ENCODE assay signal across 19 cellular contexts in genomic region chr4:63620271-63620670, GRCh38.
DNase-seq lines count a peak whose midpoint lies in the region; ATAC-seq lines count a peak whose summit lies in the region.
"Had no signal": no experiment of that assay in that cellular context is flagged by ENCODE, and none has a peak within 500 bp of the region (broad histone marks: within the 10 kb centered on the region; RNA-seq: fewer than 3 reads in every experiment).

No MANE protein-coding gene starts in this region.

- no peaks in the 10 kb centered on the region for H3K36me3 ChIP-seq in neuronal stem cell (replicated peaks in 1 of 2; ENCODE audit: control insufficient read depth in 2 of 2, insufficient read depth in 2 of 2, low read length in 2 of 2)
- H3K36me3 ChIP-seq: gastroesophageal sphincter, pancreas, sigmoid colon had no signal

- ATAC-seq in GM19455 (IDR thresholded peaks at IDR 0.05; ENCODE audit: unreplicated experiment): no peak
- ATAC-seq: activated naive CD4-positive, alpha-beta T cell treated with anti-CD3 and anti-CD28 coated beads, Interleukin-2, amount 50 U/mL, for 72 hours; gastroesophageal sphincter; stimulated activated naive CD8-positive, alpha-beta T cell treated with anti-CD3 and anti-CD28 coated beads, Interleukin-15, amount 100 ng/mL, for 72 hours had no signal

- H4K8ac ChIP-seq in neuronal stem cell (ENCODE audit: low read depth, low read length): no peak overlapping the region

- no peak overlapping the region for H3K4me2 ChIP-seq in neuronal stem cell (ENCODE audit: insufficient read depth, low read length, poor library complexity, severe bottlenecking)

- H2AK5ac ChIP-seq in neuronal stem cell (ENCODE audit: low read depth, low read length): no peak overlapping the region

- no peak overlapping the region for H2BK5ac ChIP-seq in neuronal stem cell (ENCODE audit: low read length)

- no peak overlapping the region for H4K91ac ChIP-seq in neuronal stem cell (ENCODE audit: low read depth, low read length, poor library complexity)

- H2BK12ac ChIP-seq in neuronal stem cell (ENCODE audit: low read length): no peak overlapping the region

- no peaks in the 10 kb centered on the region for H3K4me1 ChIP-seq in neuronal stem cell (ENCODE audit: control insufficient read depth in 2 of 2, insufficient read depth in 1 of 2, low read depth in 1 of 2, low read length in 2 of 2)
- H3K4me1 ChIP-seq: breast epithelium, gastroesophageal sphincter, pancreas, sigmoid colon had no signal

- no peaks in the 10 kb centered on the region for H3K27me3 ChIP-seq in neuronal stem cell (ENCODE audit: control insufficient read depth in 3 of 3, insufficient read depth in 3 of 3, low read depth in 1 of 3, low read length in 3 of 3)
- H3K27me3 ChIP-seq: breast epithelium, gastroesophageal sphincter, pancreas, sigmoid colon had no signal

- no peak overlapping the region for H3K9ac ChIP-seq in neuronal stem cell (ENCODE audit: low read depth, low read length, poor library complexity)

- H3K23ac ChIP-seq in neuronal stem cell (ENCODE audit: low read depth, low read length, poor library complexity): no peak overlapping the region

- no peak overlapping the region for H3K27ac ChIP-seq in neuronal stem cell (replicated peaks; ENCODE audit: low read length)
- H3K27ac ChIP-seq: breast epithelium, C4-2B, gastroesophageal sphincter, pancreas, sigmoid colon had no signal

- no peaks in the 10 kb centered on the region for H3K9me3 ChIP-seq in neuronal stem cell (replicated peaks in 1 of 2; ENCODE audit: control insufficient read depth in 2 of 2, insufficient read depth in 1 of 2, low read depth in 1 of 2, low read length in 2 of 2)
- H3K9me3 ChIP-seq: breast epithelium, gastroesophageal sphincter, pancreas, sigmoid colon had no signal

- no peak overlapping the region for H2BK15ac ChIP-seq in neuronal stem cell (ENCODE audit: low read length)

- no peak overlapping the region for H3K18ac ChIP-seq in neuronal stem cell (ENCODE audit: low read length)

- H3K4ac ChIP-seq in neuronal stem cell (ENCODE audit: low read length): no peak overlapping the region

- H2BK120ac ChIP-seq in neuronal stem cell (ENCODE audit: low read depth, low read length): no peak overlapping the region

- no peak overlapping the region for H3K14ac ChIP-seq in neuronal stem cell (ENCODE audit: low read length)

- peak overlapping the region in 1 of 2 donors; percentile 26 for H3K4me3 ChIP-seq in neuronal stem cell (ENCODE audit: low read length in 2 of 2)
- H3K4me3 ChIP-seq: breast epithelium, gastroesophageal sphincter, pancreas, sigmoid colon had no signal

- no CpG with 5 or more reads among the region's 2 CpGs for WGBS in neuronal stem cell (ENCODE audit: extremely low coverage in 2 of 2, insufficient read length in 2 of 2, insufficient replicate concordance in 1 of 2), 2 donors

- peak overlapping the region; percentile 61 for H2AFZ ChIP-seq in neuronal stem cell (ENCODE audit: low read length)

- no peaks in the 10 kb centered on the region for H3K79me1 ChIP-seq in neuronal stem cell (ENCODE audit: low read depth, low read length)

- DNase-seq in NCI-H82 (lab: John Stamatoyannopoulos, UW): peak; percentile 78
- no peak for DNase-seq in NCI-H82 treated with DMSO at 0.1 percent for 48 hours (lab: John Stamatoyannopoulos, UW; ENCODE audit: unreplicated experiment)
- peak; percentile 79 for DNase-seq in NCI-H2171 (lab: John Stamatoyannopoulos, UW)
- peak; percentile 2 for DNase-seq in SHP77 treated with DMSO at 0.1 percent for 48 hours (lab: John Stamatoyannopoulos, UW)
- DNase-seq in neuronal stem cell (ENCODE audit: low spot score): no peak
- no peak for DNase-seq in NCI-H187 treated with DMSO at 0.1 percent for 48 hours (lab: John Stamatoyannopoulos, UW)
- no peak for DNase-seq in iPS-NIHi7 (ENCODE audit: extremely low spot score)
- DNase-seq: activated CD4-positive, alpha-beta T cell treated with anti-CD3 and anti-CD28 coated beads, Interleukin-2, amount 50 U/mL, for 4 hours; activated T-cell treated with anti-CD3 and anti-CD28 coated beads, Interleukin-2, amount 50 U/mL, for 1 hour; NCI-H2107; pancreas; sigmoid colon; stimulated activated naive CD8-positive, alpha-beta T cell treated with anti-CD3 and anti-CD28 coated beads, Interleukin-15, amount 100 ng/mL, for 72 hours; SW 1271 had no signal

Comparison
In these comparisons a context has a peak if more than half of its experiments do, and no peak if none do; other contexts are left out.
1. DNase-seq: peak in NCI-H82 (single experiment), NCI-H2171 (single experiment) and SHP77 treated with DMSO at 0.1 percent for 48 hours (single experiment); none in NCI-H82 treated with DMSO at 0.1 percent for 48 hours (single experiment), neuronal stem cell (single experiment), NCI-H187 treated with DMSO at 0.1 percent for 48 hours (single experiment) and iPS-NIHi7 (single experiment).